ENCODE assay signal across 1 cellular context in genomic region chr15:39939487-39940452, GRCh38.
TF ChIP-seq lines count a peak whose summit lies in the region.

No MANE protein-coding gene starts in this region.

TF ChIP-seq in GM23338, 12 proteins besides CTCF, POLR2A, EP300 and RAD21 (continued from another document):
- no peak for TF ChIP-seq ZNF462 (CRISPR knock-in tag; IDR thresholded peaks at IDR 0.05)
- TF ChIP-seq STAT1 (IDR thresholded peaks at IDR 0.05; ENCODE audit: unreplicated experiment), result no peak
- no peak for TF ChIP-seq ZNF331 (CRISPR knock-in tag; IDR thresholded peaks at IDR 0.05; ENCODE audit: low read depth)
- no peak for TF ChIP-seq EZH2 (IDR thresholded peaks at IDR 0.05; ENCODE audit: low read depth, unreplicated experiment)
- no peak for TF ChIP-seq REST (IDR thresholded peaks at IDR 0.05; ENCODE audit: unreplicated experiment)
- no peak for TF ChIP-seq POLR2AphosphoS5 (IDR thresholded peaks at IDR 0.05; ENCODE audit: low read depth)
- TF ChIP-seq EZH2phosphoT487 (IDR thresholded peaks at IDR 0.05; ENCODE audit: unreplicated experiment), result no peak
- TF ChIP-seq CREB1 (CRISPR knock-in tag; IDR thresholded peaks at IDR 0.05; ENCODE audit: low read depth), result no peak
- no peak for TF ChIP-seq ETS1 (IDR thresholded peaks at IDR 0.05)
- TF ChIP-seq NANOG (IDR thresholded peaks at IDR 0.05; ENCODE audit: borderline replicate concordance), result no peak
